In genomic region chr6:91442342-91442741, GRCh38 we compare ENCODE assay signal across 25 cellular contexts.
DNase-seq lines count a peak whose midpoint lies in the region; ATAC-seq and TF ChIP-seq lines count a peak whose summit lies in the region.
"Had no signal": no experiment of that assay in that cellular context is flagged by ENCODE, and none has a peak within 500 bp of the region (broad histone marks: within the 10 kb centered on the region; RNA-seq: fewer than 3 reads in every experiment).

No MANE protein-coding gene starts in this region.

- H3K36me3 ChIP-seq in tibial artery = no peaks in the 10 kb centered on the region
- H3K36me3 ChIP-seq: ovary, sigmoid colon, SJCRH30 had no signal

- no peak overlapping the region for H3K27ac Mint-ChIP-seq in natural killer cell treated with Interleukin-12 subunit alpha and Interleukin-12 subunit beta and Interleukin-15 and Interleukin-18, amount 100 ng/mL, for 72 hours
- H3K27ac Mint-ChIP-seq in activated CD8-positive, alpha-beta T cell treated with anti-CD3 and anti-CD28 coated beads for 36 hours = no peak overlapping the region
- H3K27ac Mint-ChIP-seq: activated CD8-positive, alpha-beta T cell treated with anti-CD3 and anti-CD28 coated beads, Interleukin-2, amount 10 ng/mL, durations not matched to agents 7 days and 5 days; activated naive CD4-positive, alpha-beta T cell treated with anti-CD3 and anti-CD28 coated beads for 36 hours; activated T-cell treated with anti-CD3 and anti-CD28 coated beads, Interleukin-2, amount 50 U/mL, for 24 hours; CD8-positive, alpha-beta memory T cell; GM23338; stimulated activated memory B cell treated with anti-CD40 and anti-IgM and Interleukin-4, amounts not matched to agents 10 μg/mL and 1 μg/mL and 100 μg/mL, for 72 hours; WTC11 had no signal

- TF ChIP-seq CTCF in activated CD8-positive, alpha-beta T cell treated with anti-CD3 and anti-CD28 coated beads for 36 hours (IDR thresholded peaks at IDR 0.05) = no peak
- TF ChIP-seq CTCF in tibial artery (IDR thresholded peaks at IDR 0.05) = no peak

- H3K9me3 Mint-ChIP-seq in natural killer cell treated with Interleukin-12 subunit alpha and Interleukin-12 subunit beta and Interleukin-15 and Interleukin-18, amount 100 ng/mL, for 72 hours = peaks cover 8% of the 10 kb centered on the region
- no peaks in the 10 kb centered on the region for H3K9me3 Mint-ChIP-seq in activated CD8-positive, alpha-beta T cell treated with anti-CD3 and anti-CD28 coated beads for 36 hours
- H3K9me3 Mint-ChIP-seq: activated naive CD4-positive, alpha-beta T cell treated with anti-CD3 and anti-CD28 coated beads for 36 hours; activated T-cell treated with anti-CD3 and anti-CD28 coated beads, Interleukin-2, amount 50 U/mL, for 24 hours; GM23338; stimulated activated memory B cell treated with anti-CD40 and anti-IgM and Interleukin-4, amounts not matched to agents 10 μg/mL and 1 μg/mL and 100 μg/mL, for 72 hours; WTC11 had no signal

- H3K4me1 Mint-ChIP-seq in natural killer cell treated with Interleukin-12 subunit alpha and Interleukin-12 subunit beta and Interleukin-15 and Interleukin-18, amount 100 ng/mL, for 72 hours (ENCODE audit: low read depth in 2 of 2) = peaks cover 13 to 15% of the 10 kb centered on the region in 2 donors
- no peaks in the 10 kb centered on the region for H3K4me1 Mint-ChIP-seq in activated CD8-positive, alpha-beta T cell treated with anti-CD3 and anti-CD28 coated beads for 36 hours (ENCODE audit: low read depth)
- H3K4me1 Mint-ChIP-seq: CD8-positive, alpha-beta memory T cell; stimulated activated memory B cell treated with anti-CD40 and anti-IgM and Interleukin-4, amounts not matched to agents 10 μg/mL and 1 μg/mL and 100 μg/mL, for 72 hours had no signal

- POLR2A ChIA-PET in activated CD8-positive, alpha-beta T cell treated with anti-CD3 and anti-CD28 coated beads for 36 hours (lab: Charles Lee) = no interaction called here

- H3K4me3 ChIP-seq in tibial artery = no peak overlapping the region
- H3K4me3 ChIP-seq: dorsolateral prefrontal cortex, GM23338, ovary, sigmoid colon, SJCRH30 had no signal

- ATAC-seq in GM18858 (IDR thresholded peaks at IDR 0.05; ENCODE audit: unreplicated experiment) (peak; percentile 40), GM21619 (IDR thresholded peaks at IDR 0.05; ENCODE audit: unreplicated experiment) (peak; percentile 51), HG03565 (IDR thresholded peaks at IDR 0.05; ENCODE audit: unreplicated experiment) (peak; percentile 45)
- no peak for ATAC-seq in natural killer cell treated with Interleukin-12 subunit alpha and Interleukin-12 subunit beta and Interleukin-15 and Interleukin-18, amount 100 ng/mL, for 72 hours
- no peak for ATAC-seq in activated CD8-positive, alpha-beta T cell treated with anti-CD3 and anti-CD28 coated beads for 36 hours
- ATAC-seq: activated CD8-positive, alpha-beta T cell treated with anti-CD3 and anti-CD28 coated beads, Interleukin-2, amount 10 ng/mL, durations not matched to agents 7 days and 5 days; foreskin keratinocyte; GM23338; stimulated activated memory B cell treated with anti-CD40 and anti-IgM and Interleukin-4, amounts not matched to agents 10 μg/mL and 1 μg/mL and 100 μg/mL, for 72 hours; WTC11 had no signal

- CTCF ChIA-PET in activated CD8-positive, alpha-beta T cell treated with anti-CD3 and anti-CD28 coated beads for 36 hours (lab: Charles Lee) = no interaction called here

- no peaks in the 10 kb centered on the region for H3K27me3 Mint-ChIP-seq in natural killer cell treated with Interleukin-12 subunit alpha and Interleukin-12 subunit beta and Interleukin-15 and Interleukin-18, amount 100 ng/mL, for 72 hours
- H3K27me3 Mint-ChIP-seq in activated CD8-positive, alpha-beta T cell treated with anti-CD3 and anti-CD28 coated beads for 36 hours = no peaks in the 10 kb centered on the region
- H3K27me3 Mint-ChIP-seq: activated T-cell treated with anti-CD3 and anti-CD28 coated beads, Interleukin-2, amount 50 U/mL, for 24 hours; CD8-positive, alpha-beta memory T cell; stimulated activated memory B cell treated with anti-CD40 and anti-IgM and Interleukin-4, amounts not matched to agents 10 μg/mL and 1 μg/mL and 100 μg/mL, for 72 hours had no signal

- peak overlapping the region; percentile 13 for H3K4me3 Mint-ChIP-seq in natural killer cell treated with Interleukin-12 subunit alpha and Interleukin-12 subunit beta and Interleukin-15 and Interleukin-18, amount 100 ng/mL, for 72 hours
- H3K4me3 Mint-ChIP-seq in activated CD8-positive, alpha-beta T cell treated with anti-CD3 and anti-CD28 coated beads for 36 hours = no peak overlapping the region
- H3K4me3 Mint-ChIP-seq: activated CD8-positive, alpha-beta T cell treated with anti-CD3 and anti-CD28 coated beads, Interleukin-2, amount 10 ng/mL, durations not matched to agents 7 days and 5 days; activated naive CD4-positive, alpha-beta T cell treated with anti-CD3 and anti-CD28 coated beads for 36 hours; activated T-cell treated with anti-CD3 and anti-CD28 coated beads, Interleukin-2, amount 50 U/mL, for 24 hours; CD8-positive, alpha-beta memory T cell; GM23338; stimulated activated memory B cell treated with anti-CD40 and anti-IgM and Interleukin-4, amounts not matched to agents 10 μg/mL and 1 μg/mL and 100 μg/mL, for 72 hours; WTC11 had no signal

- H3K9me3 ChIP-seq in tibial artery = no peaks in the 10 kb centered on the region
- H3K9me3 ChIP-seq: ovary, sigmoid colon, SJCRH30 had no signal

- H3K27ac ChIP-seq in tibial artery = no peak overlapping the region
- H3K27ac ChIP-seq: dorsolateral prefrontal cortex, epithelial cell of prostate, foreskin keratinocyte, KMS-11, ovary, sigmoid colon, SJCRH30 had no signal

- no peak for DNase-seq in natural killer cell treated with Interleukin-12 subunit alpha and Interleukin-12 subunit beta and Interleukin-15 and Interleukin-18, amount 100 ng/mL, for 72 hours (ENCODE audit: low spot score)
- no peak for DNase-seq in activated CD8-positive, alpha-beta T cell treated with anti-CD3 and anti-CD28 coated beads for 36 hours
- DNase-seq in tibial artery (no peak), 8988T (no peak)
- DNase-seq: activated CD8-positive, alpha-beta T cell treated with anti-CD3 and anti-CD28 coated beads, Interleukin-2, amount 10 ng/mL, durations not matched to agents 7 days and 5 days; activated naive CD4-positive, alpha-beta T cell treated with anti-CD3 and anti-CD28 coated beads for 36 hours; activated T-cell treated with anti-CD3 and anti-CD28 coated beads, Interleukin-2, amount 50 U/mL, for 24 hours; caudate nucleus; CD8-positive, alpha-beta memory T cell; DMS79; dorsolateral prefrontal cortex; foreskin keratinocyte; NCI-H1048; NCI-H2029; ovary; sigmoid colon; SJCRH30 had no signal

- no peaks in the 10 kb centered on the region for H3K4me1 ChIP-seq in tibial artery
- H3K4me1 ChIP-seq: foreskin keratinocyte, sigmoid colon, SJCRH30 had no signal

- H3K36me3 Mint-ChIP-seq in natural killer cell treated with Interleukin-12 subunit alpha and Interleukin-12 subunit beta and Interleukin-15 and Interleukin-18, amount 100 ng/mL, for 72 hours = no peaks in the 10 kb centered on the region
- H3K36me3 Mint-ChIP-seq in activated CD8-positive, alpha-beta T cell treated with anti-CD3 and anti-CD28 coated beads for 36 hours (ENCODE audit: low read depth) = no peaks in the 10 kb centered on the region
- H3K36me3 Mint-ChIP-seq: CD8-positive, alpha-beta memory T cell; stimulated activated memory B cell treated with anti-CD40 and anti-IgM and Interleukin-4, amounts not matched to agents 10 μg/mL and 1 μg/mL and 100 μg/mL, for 72 hours; WTC11 had no signal

- H3K27me3 ChIP-seq in tibial artery = no peaks in the 10 kb centered on the region
- H3K27me3 ChIP-seq: dorsolateral prefrontal cortex, foreskin keratinocyte, ovary, sigmoid colon, SJCRH30 had no signal

- intact Hi-C loops in activated CD8-positive, alpha-beta T cell treated with anti-CD3 and anti-CD28 coated beads for 36 hours (cut with micrococcal nuclease) = no loop called here
- intact Hi-C loops in tibial artery (cut with DNase I; ENCODE audit: low total_unique reads) = no loop called here

Comparison
In these comparisons a context has a peak if more than half of its experiments do, and no peak if none do; other contexts are left out.
1. ATAC-seq: peak in GM18858 (single experiment), GM21619 (single experiment) and HG03565 (single experiment); none in natural killer cell treated with Interleukin-12 subunit alpha and Interleukin-12 subunit beta and Interleukin-15 and Interleukin-18, amount 100 ng/mL, for 72 hours (0 of 2) and activated CD8-positive, alpha-beta T cell treated with anti-CD3 and anti-CD28 coated beads for 36 hours (single experiment).